In genomic region chr11:59865031-59865430, GRCh38 we compare ENCODE assay signal across 22 cellular contexts. TPM values are rescaled to one million over a fixed set of nuclear protein-coding genes. Genes with fewer than 3 reads are reported as not detected.
DNase-seq lines count a peak whose midpoint lies in the region; ATAC-seq and TF ChIP-seq lines count a peak whose summit lies in the region.
"Had no signal": no experiment of that assay in that cellular context is flagged by ENCODE, and none has a peak within 500 bp of the region (broad histone marks: within the 10 kb centered on the region; RNA-seq: fewer than 3 reads in every experiment).

No MANE protein-coding gene starts in this region.

- no peak overlapping the region for H3K4me3 Mint-ChIP-seq in activated CD4-positive, alpha-beta memory T cell treated with anti-CD3 and anti-CD28 coated beads for 36 hours
- no peak overlapping the region for H3K4me3 Mint-ChIP-seq in activated CD4-positive, alpha-beta memory T cell treated with anti-CD3 and anti-CD28 coated beads, Interleukin-2, amount 10 ng/mL, durations not matched to agents 7 days and 5 days
- H3K4me3 Mint-ChIP-seq in stimulated activated effector memory CD8-positive, alpha-beta T cell treated with anti-CD3 and anti-CD28 coated beads, Interleukin-12 subunit alpha, Interleukin-12 subunit beta, amount 100 ng/mL, for 72 hours, result no peak overlapping the region
- H3K4me3 Mint-ChIP-seq: activated naive CD4-positive, alpha-beta T cell treated with anti-CD3 and anti-CD28 coated beads, Interleukin-2, amount 50 U/mL, for 24 hours; CD4-positive, alpha-beta T cell; central memory CD8-positive, alpha-beta T cell had no signal

- no peak for TF ChIP-seq CTCF in astrocyte of the spinal cord (IDR thresholded peaks at IDR 0.05; ENCODE audit: low read depth, low read length)

- no peak overlapping the region for H3K4me3 ChIP-seq in astrocyte of the spinal cord (ENCODE audit: low read depth, low read length)
- H3K4me3 ChIP-seq: GM12878, skin epidermis had no signal

- intact Hi-C loops in activated CD4-positive, alpha-beta memory T cell treated with anti-CD3 and anti-CD28 coated beads for 36 hours (cut with micrococcal nuclease), result loop anchor here (1.0 to 2.0 kb wide), 2 partner anchors 8 to 54 kb away; partner anchors contain the start of gene MRPL16

- CTCF ChIA-PET in activated CD4-positive, alpha-beta memory T cell treated with anti-CD3 and anti-CD28 coated beads for 36 hours (lab: Charles Lee), result interaction anchor here (0.6 to 0.7 kb wide), 2 partner anchors 42 to 804 kb away, joined by 3 read pairs; no protein-coding TSS in a partner anchor
- CTCF ChIA-PET in activated CD4-positive, alpha-beta memory T cell treated with anti-CD3 and anti-CD28 coated beads, Interleukin-2, amount 10 ng/mL, durations not matched to agents 7 days and 5 days (lab: Charles Lee), result no interaction called here

- DNase-seq in activated CD4-positive, alpha-beta memory T cell treated with anti-CD3 and anti-CD28 coated beads for 36 hours, result peak; percentile 15
- no peak for DNase-seq in activated CD4-positive, alpha-beta memory T cell treated with anti-CD3 and anti-CD28 coated beads, Interleukin-2, amount 10 ng/mL, durations not matched to agents 7 days and 5 days
- DNase-seq in astrocyte of the spinal cord (ENCODE audit: low read depth, low spot score) (peak; percentile 39), glomerular endothelial cell (ENCODE audit: extremely low read depth, low read depth, low spot score) (peak; percentile 12), NCI-H2029 (lab: John Stamatoyannopoulos, UW) (no peak)
- DNase-seq in stimulated activated effector memory CD8-positive, alpha-beta T cell treated with anti-CD3 and anti-CD28 coated beads, Interleukin-12 subunit alpha, Interleukin-12 subunit beta, amount 100 ng/mL, for 72 hours (ENCODE audit: low spot score in 2 of 2), result no peak
- DNase-seq: activated CD4-positive, CD25-positive, alpha-beta regulatory T cell; activated CD8-positive, alpha-beta memory T cell treated with anti-CD3 and anti-CD28 coated beads, Interleukin-2, amount 50 U/mL, for 48 hours; CD4-positive, alpha-beta T cell; effector memory CD4-positive, alpha-beta T cell; HCEC 1CT; islet precursor cell; NCI-H1092 had no signal

- H3K27ac Mint-ChIP-seq in activated CD4-positive, alpha-beta memory T cell treated with anti-CD3 and anti-CD28 coated beads for 36 hours, result no peak overlapping the region
- no peak overlapping the region for H3K27ac Mint-ChIP-seq in activated CD4-positive, alpha-beta memory T cell treated with anti-CD3 and anti-CD28 coated beads, Interleukin-2, amount 10 ng/mL, durations not matched to agents 7 days and 5 days
- no peak overlapping the region for H3K27ac Mint-ChIP-seq in stimulated activated effector memory CD8-positive, alpha-beta T cell treated with anti-CD3 and anti-CD28 coated beads, Interleukin-12 subunit alpha, Interleukin-12 subunit beta, amount 100 ng/mL, for 72 hours
- H3K27ac Mint-ChIP-seq: activated naive CD4-positive, alpha-beta T cell treated with anti-CD3 and anti-CD28 coated beads, Interleukin-2, amount 50 U/mL, for 24 hours; CD4-positive, alpha-beta T cell had no signal

- peaks cover 4% of the 10 kb centered on the region for H3K27me3 Mint-ChIP-seq in activated CD4-positive, alpha-beta memory T cell treated with anti-CD3 and anti-CD28 coated beads for 36 hours
- H3K27me3 Mint-ChIP-seq in activated CD4-positive, alpha-beta memory T cell treated with anti-CD3 and anti-CD28 coated beads, Interleukin-2, amount 10 ng/mL, durations not matched to agents 7 days and 5 days, result peaks cover 10% of the 10 kb centered on the region
- H3K27me3 Mint-ChIP-seq: CD4-positive, alpha-beta T cell had no signal

- H3K4me1 Mint-ChIP-seq in activated CD4-positive, alpha-beta memory T cell treated with anti-CD3 and anti-CD28 coated beads for 36 hours (ENCODE audit: low read depth), result no peaks in the 10 kb centered on the region
- peaks cover 5% of the 10 kb centered on the region for H3K4me1 Mint-ChIP-seq in activated CD4-positive, alpha-beta memory T cell treated with anti-CD3 and anti-CD28 coated beads, Interleukin-2, amount 10 ng/mL, durations not matched to agents 7 days and 5 days
- no peaks in the 10 kb centered on the region for H3K4me1 Mint-ChIP-seq in stimulated activated effector memory CD8-positive, alpha-beta T cell treated with anti-CD3 and anti-CD28 coated beads, Interleukin-12 subunit alpha, Interleukin-12 subunit beta, amount 100 ng/mL, for 72 hours
- H3K4me1 Mint-ChIP-seq: activated naive CD4-positive, alpha-beta T cell treated with anti-CD3 and anti-CD28 coated beads, Interleukin-2, amount 50 U/mL, for 24 hours; central memory CD8-positive, alpha-beta T cell had no signal

- H3K9me3 Mint-ChIP-seq in activated CD4-positive, alpha-beta memory T cell treated with anti-CD3 and anti-CD28 coated beads for 36 hours, result no peaks in the 10 kb centered on the region
- H3K9me3 Mint-ChIP-seq in activated CD4-positive, alpha-beta memory T cell treated with anti-CD3 and anti-CD28 coated beads, Interleukin-2, amount 10 ng/mL, durations not matched to agents 7 days and 5 days, result no peaks in the 10 kb centered on the region
- peaks cover 2% of the 10 kb centered on the region for H3K9me3 Mint-ChIP-seq in stimulated activated effector memory CD8-positive, alpha-beta T cell treated with anti-CD3 and anti-CD28 coated beads, Interleukin-12 subunit alpha, Interleukin-12 subunit beta, amount 100 ng/mL, for 72 hours
- H3K9me3 Mint-ChIP-seq: CD4-positive, alpha-beta T cell; central memory CD8-positive, alpha-beta T cell had no signal

- ATAC-seq in stimulated activated effector memory CD8-positive, alpha-beta T cell treated with anti-CD3 and anti-CD28 coated beads, Interleukin-12 subunit alpha, Interleukin-12 subunit beta, amount 100 ng/mL, for 72 hours, result peak; percentile 51
- ATAC-seq in HG02840 (IDR thresholded peaks at IDR 0.05; ENCODE audit: low FRiP score, unreplicated experiment) (no peak), GM19397 (IDR thresholded peaks at IDR 0.05; ENCODE audit: unreplicated experiment) (no peak)
- ATAC-seq: GM12878 had no signal

- no peaks in the 10 kb centered on the region for H3K36me3 Mint-ChIP-seq in activated CD4-positive, alpha-beta memory T cell treated with anti-CD3 and anti-CD28 coated beads for 36 hours
- no peaks in the 10 kb centered on the region for H3K36me3 Mint-ChIP-seq in activated CD4-positive, alpha-beta memory T cell treated with anti-CD3 and anti-CD28 coated beads, Interleukin-2, amount 10 ng/mL, durations not matched to agents 7 days and 5 days (ENCODE audit: low read depth)
- no peaks in the 10 kb centered on the region for H3K36me3 Mint-ChIP-seq in stimulated activated effector memory CD8-positive, alpha-beta T cell treated with anti-CD3 and anti-CD28 coated beads, Interleukin-12 subunit alpha, Interleukin-12 subunit beta, amount 100 ng/mL, for 72 hours
- H3K36me3 Mint-ChIP-seq: activated naive CD4-positive, alpha-beta T cell treated with anti-CD3 and anti-CD28 coated beads, Interleukin-2, amount 50 U/mL, for 24 hours had no signal

- in situ Hi-C loops in astrocyte of the spinal cord (cut with HindIII; ENCODE audit: low sequenced_read_pairs), result no loop called here

- POLR2A ChIA-PET in activated CD4-positive, alpha-beta memory T cell treated with anti-CD3 and anti-CD28 coated beads for 36 hours (lab: Charles Lee), result no interaction called here
- POLR2A ChIA-PET in activated CD4-positive, alpha-beta memory T cell treated with anti-CD3 and anti-CD28 coated beads, Interleukin-2, amount 10 ng/mL, durations not matched to agents 7 days and 5 days (lab: Charles Lee), result no interaction called here

RNA-seq across cellular contexts. Expression of gene TCN1, which starts 1.3 kb away (rescaled TPM):
- not detected for total RNA-seq in activated CD4-positive, alpha-beta memory T cell treated with anti-CD3 and anti-CD28 coated beads for 36 hours
- not detected for total RNA-seq in activated CD4-positive, alpha-beta memory T cell treated with anti-CD3 and anti-CD28 coated beads, Interleukin-2, amount 10 ng/mL, durations not matched to agents 7 days and 5 days
- not detected in 2 replicates for total RNA-seq in glomerular endothelial cell
- total RNA-seq: CD4-positive, alpha-beta T cell; G401; GM12878; T-helper 1 cell treated with Interleukin-12 subunit alpha and Interleukin-12 subunit beta and Interleukin-4 antibody, amounts not matched to agents 30 ng/mL and 1 ng/mL, for 36 hours had no signal

RNA-seq across cellular contexts. Expression of gene OOSP3, which starts 13.6 kb away (rescaled TPM):
- total RNA-seq in activated CD4-positive, alpha-beta memory T cell treated with anti-CD3 and anti-CD28 coated beads for 36 hours, result not detected
- total RNA-seq in activated CD4-positive, alpha-beta memory T cell treated with anti-CD3 and anti-CD28 coated beads, Interleukin-2, amount 10 ng/mL, durations not matched to agents 7 days and 5 days, result not detected
- not detected in 2 replicates for total RNA-seq in glomerular endothelial cell
- total RNA-seq: CD4-positive, alpha-beta T cell; G401; GM12878; T-helper 1 cell treated with Interleukin-12 subunit alpha and Interleukin-12 subunit beta and Interleukin-4 antibody, amounts not matched to agents 30 ng/mL and 1 ng/mL, for 36 hours; ureter had no signal

RNA-seq across cellular contexts. Expression of gene CBLIF, which starts 19.7 kb away (rescaled TPM):
- not detected for total RNA-seq in activated CD4-positive, alpha-beta memory T cell treated with anti-CD3 and anti-CD28 coated beads for 36 hours
- not detected for total RNA-seq in activated CD4-positive, alpha-beta memory T cell treated with anti-CD3 and anti-CD28 coated beads, Interleukin-2, amount 10 ng/mL, durations not matched to agents 7 days and 5 days
- not detected in 2 replicates for total RNA-seq in glomerular endothelial cell
- total RNA-seq: CD4-positive, alpha-beta T cell; G401; GM12878; T-helper 1 cell treated with Interleukin-12 subunit alpha and Interleukin-12 subunit beta and Interleukin-4 antibody, amounts not matched to agents 30 ng/mL and 1 ng/mL, for 36 hours; ureter had no signal

RNA-seq across cellular contexts. Expression of gene MRPL16, which starts 54.5 kb away (rescaled TPM):
- 10 to 100 TPM; 80.2 to 80.5 TPM for total RNA-seq in activated CD4-positive, alpha-beta memory T cell treated with anti-CD3 and anti-CD28 coated beads for 36 hours
- 10 to 100 TPM; 77.0 to 77.7 TPM for total RNA-seq in activated CD4-positive, alpha-beta memory T cell treated with anti-CD3 and anti-CD28 coated beads, Interleukin-2, amount 10 ng/mL, durations not matched to agents 7 days and 5 days
- total RNA-seq in glomerular endothelial cell, result 44.8 and 51.2 TPM in 2 replicates

Comparison
In these comparisons a context has a peak if more than half of its experiments do, and no peak if none do; other contexts are left out.
1. DNase-seq: peak in activated CD4-positive, alpha-beta memory T cell treated with anti-CD3 and anti-CD28 coated beads for 36 hours (single experiment), astrocyte of the spinal cord (single experiment) and glomerular endothelial cell (single experiment); none in activated CD4-positive, alpha-beta memory T cell treated with anti-CD3 and anti-CD28 coated beads, Interleukin-2, amount 10 ng/mL, durations not matched to agents 7 days and 5 days (single experiment), stimulated activated effector memory CD8-positive, alpha-beta T cell treated with anti-CD3 and anti-CD28 coated beads, Interleukin-12 subunit alpha, Interleukin-12 subunit beta, amount 100 ng/mL, for 72 hours (0 of 2) and NCI-H2029 (single experiment).